In genomic region chr5:125274211-125274610, GRCh38 we compare ENCODE assay signal across 2 cellular contexts.
TF ChIP-seq lines count a peak whose summit lies in the region.

No MANE protein-coding gene starts in this region.

TF ChIP-seq in A549, 52 proteins besides CTCF, POLR2A, EP300 and RAD21 (continued from another document):
- TF ChIP-seq HMGXB4 (CRISPR knock-in tag; IDR thresholded peaks at IDR 0.05; ENCODE audit: borderline replicate concordance) (no peak), HOXA7 (CRISPR knock-in tag; IDR thresholded peaks at IDR 0.05) (no peak), FOXS1 (CRISPR knock-in tag; IDR thresholded peaks at IDR 0.05) (no peak), NR3C1 (IDR thresholded peaks at IDR 0.05) (no peak), REST (IDR thresholded peaks at IDR 0.05) (no peak)

TF ChIP-seq in HEK293, 187 proteins besides CTCF, POLR2A, EP300 and RAD21 (continued from another document):
- TF ChIP-seq ZNF148 (tag by site-specific recombination; IDR thresholded peaks at IDR 0.05; ENCODE audit: borderline replicate concordance) = no peak
- no peak for TF ChIP-seq ZNF610 (tag by site-specific recombination; IDR thresholded peaks at IDR 0.05; ENCODE audit: borderline replicate concordance)
- TF ChIP-seq, protein P1, sequence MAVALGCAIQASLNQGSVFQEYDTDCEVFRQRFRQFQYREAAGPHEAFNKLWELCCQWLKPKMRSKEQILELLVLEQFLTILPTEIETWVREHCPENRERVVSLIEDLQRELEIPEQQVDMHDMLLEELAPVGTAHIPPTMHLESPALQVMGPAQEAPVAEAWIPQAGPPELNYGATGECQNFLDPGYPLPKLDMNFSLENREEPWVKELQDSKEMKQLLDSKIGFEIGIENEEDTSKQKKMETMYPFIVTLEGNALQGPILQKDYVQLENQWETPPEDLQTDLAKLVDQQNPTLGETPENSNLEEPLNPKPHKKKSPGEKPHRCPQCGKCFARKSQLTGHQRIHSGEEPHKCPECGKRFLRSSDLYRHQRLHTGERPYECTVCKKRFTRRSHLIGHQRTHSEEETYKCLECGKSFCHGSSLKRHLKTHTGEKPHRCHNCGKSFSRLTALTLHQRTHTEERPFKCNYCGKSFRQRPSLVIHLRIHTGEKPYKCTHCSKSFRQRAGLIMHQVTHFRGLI (tag by site-specific recombination; IDR thresholded peaks at IDR 0.05) = no peak
- TF ChIP-seq ZNF426 (tag by site-specific recombination; IDR thresholded peaks at IDR 0.05) = no peak
- TF ChIP-seq ZBTB21 (tag by site-specific recombination; IDR thresholded peaks at IDR 0.05) = no peak
- no peak for TF ChIP-seq KLF10 (tag by site-specific recombination; IDR thresholded peaks at IDR 0.05)
- TF ChIP-seq MEIS1 (CRISPR knock-in tag; IDR thresholded peaks at IDR 0.05; ENCODE audit: borderline replicate concordance) = no peak
- no peak for TF ChIP-seq ZNF19 (tag by site-specific recombination; IDR thresholded peaks at IDR 0.05; ENCODE audit: low read depth)
- no peak for TF ChIP-seq ZNF792 (tag by site-specific recombination; IDR thresholded peaks at IDR 0.05)
